9 cellular contexts compared by ENCODE assay signal in the genomic region with DNA sequence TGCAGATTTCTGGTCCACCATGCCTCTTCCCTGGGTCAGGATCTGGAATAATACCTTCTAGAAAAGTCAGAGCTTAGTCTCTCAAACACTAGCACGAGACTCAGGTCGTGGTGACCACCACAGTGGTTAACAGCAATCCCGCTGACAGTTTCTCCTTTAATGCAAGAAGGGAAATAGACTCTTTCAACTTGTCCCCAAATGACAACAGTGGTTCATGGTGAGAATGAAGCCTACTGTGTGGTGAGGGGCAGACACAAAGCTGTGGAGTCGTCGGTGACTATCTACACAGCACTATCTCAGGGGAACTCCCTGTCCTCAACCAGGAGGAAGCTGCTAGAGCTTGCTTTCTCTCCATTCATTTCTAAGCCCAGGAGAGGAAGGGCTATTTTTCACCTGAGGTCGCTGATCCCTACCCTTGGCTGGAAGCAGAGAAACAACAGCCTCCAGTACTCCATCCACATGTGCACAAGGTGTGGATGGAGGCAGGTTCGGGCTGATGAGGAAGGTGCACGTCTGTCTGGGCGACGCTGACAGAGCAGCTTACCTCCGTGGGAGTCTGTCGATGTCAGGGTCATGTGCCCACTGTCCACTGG.
DNase-seq lines count a peak whose midpoint lies in the region; ATAC-seq and TF ChIP-seq lines count a peak whose summit lies in the region.
"Had no signal": no experiment of that assay in that cellular context is flagged by ENCODE, and none has a peak within 500 bp of the region (broad histone marks: within the 10 kb centered on the region; RNA-seq: fewer than 3 reads in every experiment).

No MANE protein-coding gene starts in this region.

- no peak overlapping the region for H3K27ac Mint-ChIP-seq in natural killer cell treated with Interleukin-12 subunit alpha and Interleukin-12 subunit beta and Interleukin-15 and Interleukin-18, amount 100 ng/mL, for 72 hours

- H3K4me3 Mint-ChIP-seq in natural killer cell treated with Interleukin-12 subunit alpha and Interleukin-12 subunit beta and Interleukin-15 and Interleukin-18, amount 100 ng/mL, for 72 hours = peak overlapping the region; percentile 1

- DNase-seq in OCI-M1 (lab: John Stamatoyannopoulos, UW) (peak; percentile 15), GOT3 (lab: John Stamatoyannopoulos, UW) (no peak), GM10266 (ENCODE audit: extremely low spot score) (no peak), NOMO-1 treated with DMSO at 0.1 percent for 48 hours (lab: John Stamatoyannopoulos, UW; ENCODE audit: unreplicated experiment) (no peak), 8988T (no peak)
- peak; percentile 68 for DNase-seq in natural killer cell treated with Interleukin-12 subunit alpha and Interleukin-12 subunit beta and Interleukin-15 and Interleukin-18, amount 100 ng/mL, for 72 hours (ENCODE audit: low spot score)
- DNase-seq: H7 had no signal

- H3K4me1 Mint-ChIP-seq in natural killer cell treated with Interleukin-12 subunit alpha and Interleukin-12 subunit beta and Interleukin-15 and Interleukin-18, amount 100 ng/mL, for 72 hours (ENCODE audit: low read depth in 2 of 2) = peaks cover 55% of the 10 kb centered on the region in 2 donors

- H3K9me3 Mint-ChIP-seq in natural killer cell treated with Interleukin-12 subunit alpha and Interleukin-12 subunit beta and Interleukin-15 and Interleukin-18, amount 100 ng/mL, for 72 hours = peaks cover 2% of the 10 kb centered on the region

- TF ChIP-seq CTCF in GM10266 (IDR thresholded peaks at IDR 0.05; ENCODE audit: control insufficient read depth, insufficient read depth, low read depth, missing control alignments) = no peak

- H3K27me3 Mint-ChIP-seq in natural killer cell treated with Interleukin-12 subunit alpha and Interleukin-12 subunit beta and Interleukin-15 and Interleukin-18, amount 100 ng/mL, for 72 hours = peaks cover 7 to 24% of the 10 kb centered on the region in 2 donors

- peak; percentile 44 for ATAC-seq in GM18520 (IDR thresholded peaks at IDR 0.05; ENCODE audit: unreplicated experiment)
- ATAC-seq in GM21576 (IDR thresholded peaks at IDR 0.05; ENCODE audit: unreplicated experiment) = peak; percentile 51
- peak; percentile 99 to 100 for ATAC-seq in natural killer cell treated with Interleukin-12 subunit alpha and Interleukin-12 subunit beta and Interleukin-15 and Interleukin-18, amount 100 ng/mL, for 72 hours

- no peaks in the 10 kb centered on the region for H3K36me3 Mint-ChIP-seq in natural killer cell treated with Interleukin-12 subunit alpha and Interleukin-12 subunit beta and Interleukin-15 and Interleukin-18, amount 100 ng/mL, for 72 hours

Comparison
In these comparisons a context has a peak if more than half of its experiments do, and no peak if none do; other contexts are left out.
1. ATAC-seq: peak in every context shown above with its lines; median percentile 100 in natural killer cell treated with Interleukin-12 subunit alpha and Interleukin-12 subunit beta and Interleukin-15 and Interleukin-18, amount 100 ng/mL, for 72 hours; 51 in GM21576; 44 in GM18520.
2. DNase-seq: peak in OCI-M1 (single experiment) and natural killer cell treated with Interleukin-12 subunit alpha and Interleukin-12 subunit beta and Interleukin-15 and Interleukin-18, amount 100 ng/mL, for 72 hours (single experiment); none in GOT3 (single experiment), GM10266 (single experiment), NOMO-1 treated with DMSO at 0.1 percent for 48 hours (single experiment) and 8988T (single experiment).